ENCODE assay signal across 9 cellular contexts in the genomic region with DNA sequence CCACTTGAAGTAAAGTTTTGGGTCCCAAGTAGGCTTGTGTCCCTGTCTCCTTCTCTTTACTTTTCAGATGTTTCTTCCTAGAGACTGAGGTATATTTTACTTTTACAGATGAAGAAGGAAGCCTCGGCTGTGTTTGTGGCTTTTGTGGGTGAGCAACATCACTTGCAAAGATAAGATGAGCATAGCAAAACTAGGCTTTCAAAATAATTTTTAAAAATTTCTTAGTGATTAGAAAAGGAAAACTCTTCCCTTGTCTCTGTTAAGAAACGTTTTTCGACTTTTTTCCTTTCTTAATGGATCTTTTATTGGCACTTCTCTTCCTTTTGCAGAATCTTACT. TPM values are rescaled to one million over a fixed set of nuclear protein-coding genes. Genes with fewer than 3 reads are reported as not detected.
DNase-seq lines count a peak whose midpoint lies in the region; ATAC-seq and TF ChIP-seq lines count a peak whose summit lies in the region.
"Had no signal": no experiment of that assay in that cellular context is flagged by ENCODE, and none has a peak within 500 bp of the region (broad histone marks: within the 10 kb centered on the region; RNA-seq: fewer than 3 reads in every experiment).

No MANE protein-coding gene starts in this region.

- peaks cover 23% of the 10 kb centered on the region for H3K4me1 ChIP-seq in endocrine pancreas (ENCODE audit: control insufficient read depth, insufficient read depth, low read length)
- H3K4me1 ChIP-seq in right lobe of liver: peaks cover 0 to 51% (median 19%) of the 10 kb centered on the region in 4 donors

- CTCF ChIA-PET in T-cell (lab: Charles Lee): interaction anchor here (0.7 to 1.7 kb wide), 3 partner anchors 25 to 52 kb away, joined by 3 to 4 read pairs (median 4); no protein-coding TSS in a partner anchor

- TF ChIP-seq CTCF in right lobe of liver (IDR thresholded peaks at IDR 0.05): no peak

- peak overlapping the region; percentile 94 for H3K27ac Mint-ChIP-seq in activated CD4-positive, alpha-beta T cell treated with anti-CD3 and anti-CD28 coated beads, Interleukin-2, amount 10 ng/mL, durations not matched to agents 24 days and 14 days
- peak overlapping the region; percentile 93 to 96 for H3K27ac Mint-ChIP-seq in T-cell
- H3K27ac Mint-ChIP-seq in stimulated activated effector memory CD8-positive, alpha-beta T cell treated with anti-CD3 and anti-CD28 coated beads, Interleukin-12 subunit alpha, Interleukin-12 subunit beta, amount 100 ng/mL, for 72 hours: peak overlapping the region; percentile 95

- H3K4me3 ChIP-seq in endocrine pancreas (ENCODE audit: control insufficient read depth, insufficient read depth, low read length) (peak overlapping the region; percentile 55), right lobe of liver (no peak overlapping the region)

- peaks cover 76% of the 10 kb centered on the region for H3K4me1 Mint-ChIP-seq in activated CD4-positive, alpha-beta T cell treated with anti-CD3 and anti-CD28 coated beads, Interleukin-2, amount 10 ng/mL, durations not matched to agents 24 days and 14 days
- peaks cover 96 to 98% (median 97%) of the 10 kb centered on the region in 3 donors for H3K4me1 Mint-ChIP-seq in T-cell
- peaks cover 90% of the 10 kb centered on the region for H3K4me1 Mint-ChIP-seq in stimulated activated effector memory CD8-positive, alpha-beta T cell treated with anti-CD3 and anti-CD28 coated beads, Interleukin-12 subunit alpha, Interleukin-12 subunit beta, amount 100 ng/mL, for 72 hours

- H3K9me3 ChIP-seq in endocrine pancreas (ENCODE audit: control insufficient read depth, low read length) (no peaks in the 10 kb centered on the region), right lobe of liver (no peaks in the 10 kb centered on the region)

- H3K4me3 Mint-ChIP-seq in activated CD4-positive, alpha-beta T cell treated with anti-CD3 and anti-CD28 coated beads, Interleukin-2, amount 10 ng/mL, durations not matched to agents 24 days and 14 days: peak overlapping the region; percentile 85
- H3K4me3 Mint-ChIP-seq in T-cell: peak overlapping the region; percentile 75 to 100 (median 76)
- peak overlapping the region; percentile 94 for H3K4me3 Mint-ChIP-seq in stimulated activated effector memory CD8-positive, alpha-beta T cell treated with anti-CD3 and anti-CD28 coated beads, Interleukin-12 subunit alpha, Interleukin-12 subunit beta, amount 100 ng/mL, for 72 hours

- peaks cover 34% of the 10 kb centered on the region for H3K36me3 Mint-ChIP-seq in activated CD4-positive, alpha-beta T cell treated with anti-CD3 and anti-CD28 coated beads, Interleukin-2, amount 10 ng/mL, durations not matched to agents 24 days and 14 days (ENCODE audit: low read depth)
- peaks cover 4% of the 10 kb centered on the region for H3K36me3 Mint-ChIP-seq in T-cell
- H3K36me3 Mint-ChIP-seq in stimulated activated effector memory CD8-positive, alpha-beta T cell treated with anti-CD3 and anti-CD28 coated beads, Interleukin-12 subunit alpha, Interleukin-12 subunit beta, amount 100 ng/mL, for 72 hours: peaks cover 81% of the 10 kb centered on the region

- POLR2A ChIA-PET in T-cell (lab: Charles Lee): interaction anchor here in 1 of 2 donors (0.6 kb wide), 1 partner anchor 1901 kb away, joined by 3 read pairs; no protein-coding TSS in a partner anchor

- ATAC-seq in T-cell (replicated peaks in 1 of 4) (peak in 2 of 4 experiments; percentile 29 to 50), right lobe of liver (no peak)
- no peak for ATAC-seq in stimulated activated effector memory CD8-positive, alpha-beta T cell treated with anti-CD3 and anti-CD28 coated beads, Interleukin-12 subunit alpha, Interleukin-12 subunit beta, amount 100 ng/mL, for 72 hours
- ATAC-seq: Right ventricle myocardium inferior had no signal

- WGBS in right lobe of liver (ENCODE audit: insufficient coverage, low coverage, low lambda C conversion rate, missing lambda C conversion rate): 35% methylated on average over 3 of the region's 3 CpGs

- peak overlapping the region in 1 of 3 donors; percentile 15 for H3K27ac ChIP-seq in right lobe of liver

- intact Hi-C loops in activated CD4-positive, alpha-beta T cell treated with anti-CD3 and anti-CD28 coated beads, Interleukin-2, amount 10 ng/mL, durations not matched to agents 24 days and 14 days (cut with micrococcal nuclease): loop anchor here (1.0 to 10.0 kb wide), 4 partner anchors 7 to 217 kb away; a partner anchor contains a TSS
- intact Hi-C loops in right lobe of liver (cut with DNase I) (loop anchor here in 1 of 2 donors (10.0 kb wide), 1 partner anchor 57 kb away; no protein-coding TSS in a partner anchor), cardiac septum (cut with DNase I) (no loop called here)

- no peaks in the 10 kb centered on the region for H3K36me3 ChIP-seq in endocrine pancreas (ENCODE audit: control insufficient read depth, insufficient read depth, low read length)
- H3K36me3 ChIP-seq in right lobe of liver: no peaks in the 10 kb centered on the region

- peak; percentile 81 for DNase-seq in activated CD4-positive, alpha-beta T cell treated with anti-CD3 and anti-CD28 coated beads, Interleukin-2, amount 10 ng/mL, durations not matched to agents 24 days and 14 days
- DNase-seq in activated CD4-positive, alpha-beta T cell treated with anti-CD3 and anti-CD28 coated beads, Interleukin-2, amount 50 U/mL, for 48 hours: no peak
- DNase-seq in T-cell: peak in 8 of 34 experiments; percentile 9 to 24 (median 20)
- DNase-seq in stimulated activated effector memory CD8-positive, alpha-beta T cell treated with anti-CD3 and anti-CD28 coated beads, Interleukin-12 subunit alpha, Interleukin-12 subunit beta, amount 100 ng/mL, for 72 hours (ENCODE audit: low spot score in 2 of 2): no peak
- no peak for DNase-seq in right lobe of liver
- no peak for DNase-seq in NCI-H1694 treated with DMSO at 0.1 percent for 48 hours (lab: John Stamatoyannopoulos, UW)
- no peak for DNase-seq in cardiac septum (ENCODE audit: low spot score)

- no peaks in the 10 kb centered on the region for H3K9me3 Mint-ChIP-seq in activated CD4-positive, alpha-beta T cell treated with anti-CD3 and anti-CD28 coated beads, Interleukin-2, amount 10 ng/mL, durations not matched to agents 24 days and 14 days
- no peaks in the 10 kb centered on the region for H3K9me3 Mint-ChIP-seq in T-cell
- no peaks in the 10 kb centered on the region for H3K9me3 Mint-ChIP-seq in stimulated activated effector memory CD8-positive, alpha-beta T cell treated with anti-CD3 and anti-CD28 coated beads, Interleukin-12 subunit alpha, Interleukin-12 subunit beta, amount 100 ng/mL, for 72 hours

- H3K27me3 Mint-ChIP-seq in activated CD4-positive, alpha-beta T cell treated with anti-CD3 and anti-CD28 coated beads, Interleukin-2, amount 10 ng/mL, durations not matched to agents 24 days and 14 days: no peaks in the 10 kb centered on the region
- no peaks in the 10 kb centered on the region for H3K27me3 Mint-ChIP-seq in T-cell

- peak overlapping the region; percentile 19 for H3K9ac ChIP-seq in endocrine pancreas (ENCODE audit: control insufficient read depth, insufficient read depth, low read length)

- no peaks in the 10 kb centered on the region for H3K27me3 ChIP-seq in endocrine pancreas (ENCODE audit: control insufficient read depth, insufficient read depth, low read length)
- no peaks in the 10 kb centered on the region for H3K27me3 ChIP-seq in right lobe of liver

- no peak for TF ChIP-seq POLR2A in right lobe of liver (IDR thresholded peaks at IDR 0.05)

RNA-seq across cellular contexts. Expression of a gene that starts 7.6 kb away (rescaled TPM):
- total RNA-seq in activated CD4-positive, alpha-beta T cell treated with anti-CD3 and anti-CD28 coated beads, Interleukin-2, amount 10 ng/mL, durations not matched to agents 24 days and 14 days: 61.4 and 62.9 TPM in 2 replicates
- total RNA-seq in T-cell (10 to 100 TPM; 50.7 to 67.9 (median 55.3) TPM), right lobe of liver (10 to 100 TPM in 5 of 6 experiments, 1 to 10 TPM in 1; 9.5 to 14.9 (median 12.6) TPM), cardiac septum (34.2 TPM)
